8 cellular contexts compared by ENCODE assay signal in genomic region chr21:39182484-39183271, GRCh38. TPM values are rescaled to one million over a fixed set of nuclear protein-coding genes. Genes with fewer than 3 reads are reported as not detected.
DNase-seq lines count a peak whose midpoint lies in the region; ATAC-seq and TF ChIP-seq lines count a peak whose summit lies in the region.

No MANE protein-coding gene starts in this region.

- peaks cover 32% of the 10 kb centered on the region for H3F3A ChIP-seq in DOHH2 (ENCODE audit: control insufficient read depth, insufficient read depth)

- TF ChIP-seq POLR2A in Peyer's patch (IDR thresholded peaks at IDR 0.05) = no peak
- TF ChIP-seq POLR2A in uterus (IDR thresholded peaks at IDR 0.05) = no peak

- peak overlapping the region; percentile 91 for H3K4me3 ChIP-seq in DOHH2 (ENCODE audit: low read length)
- H3K4me3 ChIP-seq in Peyer's patch = peak overlapping the region; percentile 65 to 97 (median 84)
- H3K4me3 ChIP-seq in mononuclear cell (ENCODE audit: low read length) = peak overlapping the region; percentile 85
- peak overlapping the region; percentile 76 to 83 for H3K4me3 ChIP-seq in uterus

- H3K9me2 ChIP-seq in DOHH2 (replicated peaks; ENCODE audit: control insufficient read depth, low read length) = no peaks in the 10 kb centered on the region

- H3K9me3 ChIP-seq in DOHH2 (ENCODE audit: control insufficient read depth, insufficient read depth, low read length) = no peaks in the 10 kb centered on the region
- no peaks in the 10 kb centered on the region for H3K9me3 ChIP-seq in Peyer's patch
- no peaks in the 10 kb centered on the region for H3K9me3 ChIP-seq in mononuclear cell (ENCODE audit: low read depth, low read length)
- no peaks in the 10 kb centered on the region for H3K9me3 ChIP-seq in uterus

- ATAC-seq in HG03378 (IDR thresholded peaks at IDR 0.05; ENCODE audit: unreplicated experiment) = no peak

- H4K20me1 ChIP-seq in DOHH2 (ENCODE audit: control insufficient read depth, insufficient read depth, low read depth, low read length) = no peaks in the 10 kb centered on the region; the same call in 1 of the 2 replicates

- peaks cover 47% of the 10 kb centered on the region for H3K36me3 ChIP-seq in DOHH2 (ENCODE audit: control insufficient read depth, low read length)
- peaks cover 0 to 8% (median 0%) of the 10 kb centered on the region in 3 donors for H3K36me3 ChIP-seq in Peyer's patch
- no peaks in the 10 kb centered on the region for H3K36me3 ChIP-seq in uterus

- TF ChIP-seq CTCF in DOHH2 (IDR thresholded peaks at IDR 0.05; ENCODE audit: low read depth, low read length, poor library complexity, severe bottlenecking) = no peak
- TF ChIP-seq CTCF in Peyer's patch (IDR thresholded peaks at IDR 0.05) = no peak
- no peak for TF ChIP-seq CTCF in uterus (IDR thresholded peaks at IDR 0.05)

- peak overlapping the region; percentile 75 for H3K27ac ChIP-seq in DOHH2 (ENCODE audit: low read depth, low read length)
- H3K27ac ChIP-seq in Peyer's patch = peak overlapping the region; percentile 85 to 91 (median 87)
- H3K27ac ChIP-seq in uterus = peak overlapping the region; percentile 94 to 95

- H3K4me2 ChIP-seq in DOHH2 (ENCODE audit: low read length) = peak overlapping the region; percentile 92

- H3K79me2 ChIP-seq in DOHH2 (ENCODE audit: control insufficient read depth, low read length) = peaks cover 35% of the 10 kb centered on the region

- intact Hi-C loops in uterus (cut with DNase I; ENCODE audit: low total_unique reads) = loop anchor here (10.0 kb wide), 1 partner anchor 202 kb away; a partner anchor contains a TSS

- DNase-seq in GOT3 (lab: John Stamatoyannopoulos, UW) (peak; percentile 26), Peyer's patch (no peak), ecto neural progenitor cell (ENCODE audit: low spot score) (peak; percentile 52), uterus (peak in 1 of 2 donors; percentile 29), NOMO-1 treated with DMSO at 0.1 percent for 48 hours (lab: John Stamatoyannopoulos, UW; ENCODE audit: unreplicated experiment) (no peak)

- H3K27me3 ChIP-seq in DOHH2 (ENCODE audit: control insufficient read depth, low read length) = no peaks in the 10 kb centered on the region
- no peaks in the 10 kb centered on the region for H3K27me3 ChIP-seq in Peyer's patch
- no peaks in the 10 kb centered on the region for H3K27me3 ChIP-seq in mononuclear cell (ENCODE audit: insufficient read depth, low read length)
- H3K27me3 ChIP-seq in uterus = no peaks in the 10 kb centered on the region

- H3K4me1 ChIP-seq in DOHH2 (ENCODE audit: control insufficient read depth, low read length) = peaks cover 46% of the 10 kb centered on the region
- peaks cover 0 to 16% (median 0%) of the 10 kb centered on the region in 4 donors for H3K4me1 ChIP-seq in Peyer's patch
- H3K4me1 ChIP-seq in mononuclear cell (ENCODE audit: insufficient read depth, low read length) = peaks cover 17% of the 10 kb centered on the region
- H3K4me1 ChIP-seq in uterus = no peaks in the 10 kb centered on the region

RNA-seq across cellular contexts. Expression of gene PSMG1, which starts 0.6 kb away (rescaled TPM):
- total RNA-seq in Peyer's patch = 10 to 100 TPM in 3 of 4 donors, 1 to 10 TPM in 1; 8.3 to 17.0 (median 13.4) TPM
- 5.8 TPM for total RNA-seq in mononuclear cell
- 10 to 100 TPM; 21.0 to 33.8 (median 23.4) TPM for total RNA-seq in uterus

Comparison
In these comparisons a context has a peak if more than half of its experiments do, and no peak if none do; other contexts are left out.
1. DNase-seq: peak in GOT3 (single experiment) and ecto neural progenitor cell (single experiment); none in Peyer's patch (0 of 3) and NOMO-1 treated with DMSO at 0.1 percent for 48 hours (single experiment).
2. Peak in every context shown above with its lines, with median percentiles within 50 percentile points of each other: H3K27ac ChIP-seq and H3K4me3 ChIP-seq.